8 cellular contexts compared by ENCODE assay signal in genomic region chr4:121696140-121696640, GRCh38. TPM values are rescaled to one million over a fixed set of nuclear protein-coding genes. Genes with fewer than 3 reads are reported as not detected.
DNase-seq lines count a peak whose midpoint lies in the region; TF ChIP-seq lines count a peak whose summit lies in the region.

No MANE protein-coding gene starts in this region.

- H3K27ac ChIP-seq in GM23248 (peak overlapping the region; percentile 96), dorsolateral prefrontal cortex (peak overlapping the region; percentile 27 to 98 (median 89))

- 0 out of 2 replicates have a peak overlapping the region, but pooled peaks have one; percentile 15 for H2AFZ ChIP-seq in GM23248

- peaks cover 22% of the 10 kb centered on the region for H3K36me3 ChIP-seq in GM23248 (ENCODE audit: low read depth)

- peaks cover 34% of the 10 kb centered on the region for H3K27me3 Mint-ChIP-seq in activated CD4-positive, alpha-beta T cell treated with anti-CD3 and anti-CD28 coated beads, Interleukin-2, amount 10 ng/mL, durations not matched to agents 7 days and 5 days

- in situ Hi-C loops in GM23248 (cut with MboI), result no loop called here

- no peaks in the 10 kb centered on the region for H3K9me3 ChIP-seq in GM23248 (ENCODE audit: low read depth)

- peaks cover 64% of the 10 kb centered on the region for H3F3A ChIP-seq in GM23248 (ENCODE audit: insufficient read depth)

- intact Hi-C loops in dorsolateral prefrontal cortex (cut with DNase I) (loop anchor here (1.0 to 5.0 kb wide), 3 partner anchors 91 to 106 kb away; partner anchors contain the start of gene EXOSC9 (in 2 of the 2)), lower leg skin (cut with DNase I; ENCODE audit: low total_unique reads) (no loop called here)

- no peaks in the 10 kb centered on the region for H3K9me3 Mint-ChIP-seq in activated CD4-positive, alpha-beta T cell treated with anti-CD3 and anti-CD28 coated beads, Interleukin-2, amount 10 ng/mL, durations not matched to agents 7 days and 5 days

- peaks cover 51% of the 10 kb centered on the region for H3K4me1 Mint-ChIP-seq in activated CD4-positive, alpha-beta T cell treated with anti-CD3 and anti-CD28 coated beads, Interleukin-2, amount 10 ng/mL, durations not matched to agents 7 days and 5 days

- H3K4me2 ChIP-seq in GM23248 (ENCODE audit: unreplicated experiment), result peak overlapping the region; percentile 95

- peaks cover 42% of the 10 kb centered on the region for H3K4me1 ChIP-seq in GM23248 (ENCODE audit: insufficient read depth)

- H3K27ac Mint-ChIP-seq in activated CD4-positive, alpha-beta T cell treated with anti-CD3 and anti-CD28 coated beads, Interleukin-2, amount 10 ng/mL, durations not matched to agents 7 days and 5 days, result peak overlapping the region; percentile 100

- H4K20me1 ChIP-seq in GM23248 (ENCODE audit: insufficient read depth), result no peaks in the 10 kb centered on the region

- H3K27me3 ChIP-seq in GM23248 (replicated peaks; ENCODE audit: insufficient read depth) (no peaks in the 10 kb centered on the region), dorsolateral prefrontal cortex (no peaks in the 10 kb centered on the region)

- CTCF ChIA-PET in activated CD4-positive, alpha-beta T cell treated with anti-CD3 and anti-CD28 coated beads, Interleukin-2, amount 10 ng/mL, durations not matched to agents 7 days and 5 days (lab: Charles Lee), result interaction anchor here (0.7 to 1.4 kb wide), 4 partner anchors 9 to 27 kb away, joined by 3 to 5 read pairs (median 4); no protein-coding TSS in a partner anchor

- H3K36me3 Mint-ChIP-seq in activated CD4-positive, alpha-beta T cell treated with anti-CD3 and anti-CD28 coated beads, Interleukin-2, amount 10 ng/mL, durations not matched to agents 7 days and 5 days (ENCODE audit: low read depth), result peaks cover 32% of the 10 kb centered on the region

- H3K9ac ChIP-seq in GM23248, result peak overlapping the region; percentile 98

- no peaks in the 10 kb centered on the region for H3K9me2 ChIP-seq in GM23248 (ENCODE audit: insufficient read depth)

- TF ChIP-seq CTCF in dorsolateral prefrontal cortex (IDR thresholded peaks at IDR 0.05 in 54 of 56, conservative IDR thresholded peaks at IDR 0.05 in 2 of 56; ENCODE audit: low read depth in 1 of 56, partially characterized antibody in 56 of 56), result peak in 40 of 56 donors; percentile 8 to 56 (median 32)
- TF ChIP-seq CTCF in lower leg skin (IDR thresholded peaks at IDR 0.05), result no peak

- POLR2A ChIA-PET in activated CD4-positive, alpha-beta T cell treated with anti-CD3 and anti-CD28 coated beads, Interleukin-2, amount 10 ng/mL, durations not matched to agents 7 days and 5 days (lab: Charles Lee), result interaction anchor here (1.0 kb wide), 2 partner anchors 10 to 126 kb away, joined by 3 read pairs; no protein-coding TSS in a partner anchor

- WGBS in GM23248 (ENCODE audit: low coverage in 1 of 2, low lambda C conversion rate in 2 of 2, missing lambda C conversion rate in 2 of 2), 2 experiments, result 1% methylated on average over 25 to 28 of the region's 28 CpGs
- WGBS in lower leg skin, 2 donors, result 1% methylated on average over 28 of the region's 28 CpGs

- peak; percentile 4 for DNase-seq in DMS114 treated with DMSO at 0.1 percent for 48 hours (lab: John Stamatoyannopoulos, UW; ENCODE audit: unreplicated experiment)
- DNase-seq in GM23248, result peak; percentile 95
- peak; percentile 3 for DNase-seq in NCI-H1105 (lab: John Stamatoyannopoulos, UW)
- DNase-seq in activated CD4-positive, alpha-beta T cell treated with anti-CD3 and anti-CD28 coated beads, Interleukin-2, amount 10 ng/mL, durations not matched to agents 7 days and 5 days, result peak; percentile 65
- DNase-seq in dorsolateral prefrontal cortex, result peak; percentile 45 to 85 (median 70)
- DNase-seq in lower leg skin (ENCODE audit: low spot score in 2 of 2), result peak; percentile 75 to 96
- DNase-seq in stimulated activated CD4-positive, alpha-beta T cell treated with anti-CD3 and anti-CD28 coated beads, Interleukin-4, amount 100 ng/mL, for 4 hours, result peak; percentile 53 to 58
- DNase-seq in OCI-M2 (lab: John Stamatoyannopoulos, UW; ENCODE audit: unreplicated experiment), result no peak

- no peak for TF ChIP-seq POLR2A in lower leg skin (IDR thresholded peaks at IDR 0.05)

- H3K4me3 ChIP-seq in GM23248 (peak overlapping the region; percentile 88), dorsolateral prefrontal cortex (peak overlapping the region; percentile 55 to 98 (median 89)), lower leg skin (ENCODE audit: low read depth, poor library complexity, severe bottlenecking) (peak overlapping the region; percentile 97)

- peak overlapping the region; percentile 96 for H3K4me3 Mint-ChIP-seq in activated CD4-positive, alpha-beta T cell treated with anti-CD3 and anti-CD28 coated beads, Interleukin-2, amount 10 ng/mL, durations not matched to agents 7 days and 5 days

- peaks cover 55% of the 10 kb centered on the region for H3K79me2 ChIP-seq in GM23248 (ENCODE audit: insufficient read depth)

RNA-seq across cellular contexts. Expression of gene ANXA5, which starts 0.6 kb away (rescaled TPM):
- 1,082 and 1,164 TPM in 2 replicates for total RNA-seq in GM23248 (2014; rRNA removed; shearing (Covaris generic))
- 1,730 and 1,770 TPM in 2 replicates for polyA plus RNA-seq in GM23248 (2016; fragmentation: Nextera tagmentation; extraction: Ambion mirVana)
- 100 to 1,000 TPM; 224 to 260 TPM for total RNA-seq in activated CD4-positive, alpha-beta T cell treated with anti-CD3 and anti-CD28 coated beads, Interleukin-2, amount 10 ng/mL, durations not matched to agents 7 days and 5 days
- total RNA-seq in dorsolateral prefrontal cortex (100 to 1,000 TPM in 23 of 120 experiments, 10 to 100 TPM in 97; 48.4 to 141 (median 84.7) TPM), lower leg skin (100 to 1,000 TPM in 2 of 4 donors, 10 to 100 TPM in 2; 78.1 to 137 (median 94.2) TPM)

Comparison
In these comparisons a context has a peak if more than half of its experiments do, and no peak if none do; other contexts are left out.
1. CTCF ChIP-seq: peak in dorsolateral prefrontal cortex (40 of 56); none in lower leg skin (0 of 3).
2. Peak in every context shown above with its lines, with median percentiles within 50 percentile points of each other: H3K4me3 ChIP-seq.